ENCODE assay signal across 1 cellular context in the genomic region with DNA sequence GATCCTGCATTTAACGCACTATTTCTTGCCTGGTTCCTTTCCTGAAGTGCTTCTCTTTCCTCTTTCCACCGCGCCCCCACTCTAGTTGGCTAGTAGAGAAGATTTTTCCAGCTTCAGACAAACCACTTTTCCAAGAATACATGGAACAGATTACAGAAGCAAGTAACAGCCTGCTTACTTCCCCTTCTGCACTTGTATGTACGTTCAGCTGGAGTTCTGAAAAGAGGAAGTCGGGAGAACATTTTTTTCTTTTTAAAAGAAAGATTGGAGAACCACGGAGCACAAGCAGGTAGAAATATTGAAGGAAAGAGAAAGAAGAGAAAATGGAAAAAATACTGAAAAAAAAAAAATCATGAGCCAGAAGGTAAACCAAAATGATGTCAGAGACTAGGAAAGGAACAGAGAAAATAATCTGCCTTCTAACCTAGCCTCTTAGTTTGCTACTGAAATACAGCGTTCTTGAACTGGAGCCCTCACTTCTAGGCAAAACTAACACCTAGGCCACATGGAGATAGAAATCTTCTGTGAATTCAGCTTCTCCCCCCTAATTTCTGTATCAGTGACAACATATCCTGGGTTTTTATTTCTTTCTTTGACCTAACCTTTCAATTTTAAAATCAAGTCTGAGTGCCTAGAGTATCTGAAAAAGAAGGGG.
TF ChIP-seq lines count a peak whose summit lies in the region.

No MANE protein-coding gene starts in this region.

TF ChIP-seq in K562, 482 proteins besides CTCF, POLR2A, EP300 and RAD21 (continued from another document):
- peak; percentile 67 for TF ChIP-seq L3MBTL2 (IDR thresholded peaks at IDR 0.05)
- TF ChIP-seq TEAD4 (IDR thresholded peaks at IDR 0.05; ENCODE audit: low read length) = peak; percentile 37; the same call in 1 of the 2 replicates
- no peak for TF ChIP-seq TEAD4 (CRISPR knock-in tag; IDR thresholded peaks at IDR 0.05; ENCODE audit: borderline replicate concordance)
- TF ChIP-seq BRD4 (IDR thresholded peaks at IDR 0.05) = no peak
- peak; percentile 53; the same call in 1 of the 2 replicates for TF ChIP-seq ZEB2 (IDR thresholded peaks at IDR 0.05)
- TF ChIP-seq POU5F1 (IDR thresholded peaks at IDR 0.05; ENCODE audit: borderline replicate concordance, low read depth, low read length, partially characterized antibody) = no peak
- peak; percentile 99 for TF ChIP-seq SPI1 (IDR thresholded peaks at IDR 0.05; ENCODE audit: borderline replicate concordance, low read depth, low read length)
- TF ChIP-seq, protein P1, sequence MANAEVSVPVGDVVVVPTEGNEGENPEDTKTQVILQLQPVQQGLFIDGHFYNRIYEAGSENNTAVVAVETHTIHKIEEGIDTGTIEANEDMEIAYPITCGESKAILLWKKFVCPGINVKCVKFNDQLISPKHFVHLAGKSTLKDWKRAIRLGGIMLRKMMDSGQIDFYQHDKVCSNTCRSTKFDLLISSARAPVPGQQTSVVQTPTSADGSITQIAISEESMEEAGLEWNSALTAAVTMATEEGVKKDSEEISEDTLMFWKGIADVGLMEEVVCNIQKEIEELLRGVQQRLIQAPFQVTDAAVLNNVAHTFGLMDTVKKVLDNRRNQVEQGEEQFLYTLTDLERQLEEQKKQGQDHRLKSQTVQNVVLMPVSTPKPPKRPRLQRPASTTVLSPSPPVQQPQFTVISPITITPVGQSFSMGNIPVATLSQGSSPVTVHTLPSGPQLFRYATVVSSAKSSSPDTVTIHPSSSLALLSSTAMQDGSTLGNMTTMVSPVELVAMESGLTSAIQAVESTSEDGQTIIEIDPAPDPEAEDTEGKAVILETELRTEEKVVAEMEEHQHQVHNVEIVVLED (CRISPR knock-in tag; IDR thresholded peaks at IDR 0.05) = no peak
- no peak for TF ChIP-seq ZNF717 (CRISPR knock-in tag; IDR thresholded peaks at IDR 0.05)
- peak in 1 of 2 experiments; percentile 46; a peak in 1 of 4 replicates for TF ChIP-seq ETV6 (IDR thresholded peaks at IDR 0.05; ENCODE audit: borderline replicate concordance in 1 of 2, low read depth in 2 of 2, low read length in 1 of 2)
- no peak for TF ChIP-seq ETV6 (CRISPR knock-in tag; IDR thresholded peaks at IDR 0.05; ENCODE audit: borderline replicate concordance)
- TF ChIP-seq CXXC5 (CRISPR knock-in tag; IDR thresholded peaks at IDR 0.05) = peak; percentile 13; the same call in 1 of the 2 replicates
- peak; percentile 45; the same call in 1 of the 2 replicates for TF ChIP-seq ARID1B (IDR thresholded peaks at IDR 0.05)
- TF ChIP-seq ZNF384 (IDR thresholded peaks at IDR 0.05; ENCODE audit: low read depth, low read length) = peak; percentile 70; the same call in 1 of the 2 replicates
- TF ChIP-seq, protein P2, sequence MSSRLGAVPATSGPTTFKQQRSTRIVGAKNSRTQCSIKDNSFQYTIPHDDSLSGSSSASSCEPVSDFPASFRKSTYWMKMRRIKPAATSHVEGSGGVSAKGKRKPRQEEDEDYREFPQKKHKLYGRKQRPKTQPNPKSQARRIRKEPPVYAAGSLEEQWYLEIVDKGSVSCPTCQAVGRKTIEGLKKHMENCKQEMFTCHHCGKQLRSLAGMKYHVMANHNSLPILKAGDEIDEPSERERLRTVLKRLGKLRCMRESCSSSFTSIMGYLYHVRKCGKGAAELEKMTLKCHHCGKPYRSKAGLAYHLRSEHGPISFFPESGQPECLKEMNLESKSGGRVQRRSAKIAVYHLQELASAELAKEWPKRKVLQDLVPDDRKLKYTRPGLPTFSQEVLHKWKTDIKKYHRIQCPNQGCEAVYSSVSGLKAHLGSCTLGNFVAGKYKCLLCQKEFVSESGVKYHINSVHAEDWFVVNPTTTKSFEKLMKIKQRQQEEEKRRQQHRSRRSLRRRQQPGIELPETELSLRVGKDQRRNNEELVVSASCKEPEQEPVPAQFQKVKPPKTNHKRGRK (tag; IDR thresholded peaks at IDR 0.05) = peak; percentile 28; the same call in 1 of the 2 replicates
